Comparison of ENCODE assay signal across 9 cellular contexts in the genomic region with DNA sequence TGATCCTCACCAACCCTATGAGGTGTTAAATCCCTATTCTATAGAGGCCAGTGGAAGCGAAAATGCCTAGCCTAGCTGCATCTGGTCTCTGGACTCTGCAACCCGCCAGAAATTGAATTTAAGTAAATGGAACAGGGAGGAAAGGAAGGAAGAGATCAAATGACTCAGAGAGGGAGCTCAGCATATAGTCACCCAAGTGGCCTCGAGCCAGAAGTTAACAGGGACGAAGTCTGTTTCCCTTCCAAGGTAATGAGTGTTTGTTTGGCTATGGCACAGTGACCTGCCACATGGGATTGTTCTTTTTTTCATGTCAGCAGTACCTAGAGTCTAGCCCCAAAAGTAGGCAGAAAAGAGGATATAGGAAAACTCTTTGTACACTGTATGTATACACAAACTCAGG.
DNase-seq lines count a peak whose midpoint lies in the region; ATAC-seq, FAIRE-seq and TF ChIP-seq lines count a peak whose summit lies in the region.
"Had no signal": no experiment of that assay in that cellular context is flagged by ENCODE, and none has a peak within 500 bp of the region (broad histone marks: within the 10 kb centered on the region; RNA-seq: fewer than 3 reads in every experiment).

No MANE protein-coding gene starts in this region.

- BruUV-seq in GM12878 (replicated peaks; lab: Mats Ljungman, UMichigan): no TSS peak

- H3K9me3 Mint-ChIP-seq in mesothelial cell of epicardium: no peaks in the 10 kb centered on the region
- no peaks in the 10 kb centered on the region for H3K9me3 Mint-ChIP-seq in activated T-cell treated with anti-CD3 and anti-CD28 coated beads, Interleukin-2, amount 50 U/mL, for 72 hours

- RAD21 ChIA-PET in GM12878 (lab: Charles Lee; ENCODE audit: unreplicated experiment): interaction anchor here (0.6 to 1.6 kb wide), 4 partner anchors 28 to 140 kb away, joined by 3 to 5 read pairs (median 4); no protein-coding TSS in a partner anchor

- H3K4me3 ChIP-seq in GM12878: peak overlapping the region; percentile 12; the same call in 1 of the 2 replicates

- H3K9ac ChIP-seq in GM12878 (ENCODE audit: control insufficient read depth, insufficient read depth, low read length): no peak overlapping the region

- intact Hi-C loops in GM12878 (cut with micrococcal nuclease; ENCODE audit: unreplicated experiment): no loop called here

- no peak overlapping the region for H3K27ac ChIP-seq in GM12878 (ENCODE audit: control insufficient read depth, insufficient read depth)

- WGBS in GM12878 (ENCODE audit: insufficient coverage, insufficient replicate concordance, low lambda C conversion rate, missing lambda C conversion rate): 77% methylated on average over 4 of the region's 4 CpGs

- H3K9me3 ChIP-seq in GM12878 (replicated peaks; ENCODE audit: control insufficient read depth, insufficient read depth, low read length): no peaks in the 10 kb centered on the region

- no peak overlapping the region for H3K4me3 Mint-ChIP-seq in mesothelial cell of epicardium
- no peak overlapping the region for H3K4me3 Mint-ChIP-seq in activated T-cell treated with anti-CD3 and anti-CD28 coated beads, Interleukin-2, amount 50 U/mL, for 72 hours

- FAIRE-seq in GM12878 (lab: Jason Lieb, UNC): no peak

- SMC1A ChIA-PET in GM12878 (lab: Charles Lee; ENCODE audit: uncharacterized antibody, unreplicated experiment): interaction anchor here (1.0 to 2.7 kb wide), 7 partner anchors 11 to 141 kb away, joined by 3 to 24 read pairs (median 4); partner anchors contain the start of gene PAK1

- TF ChIP-seq CTCF in GM12878 (IDR thresholded peaks at IDR 0.05 in 2 of 3, conservative IDR thresholded peaks at IDR 0.05 in 1 of 3; ENCODE audit: control insufficient read depth in 2 of 3, extremely low read depth in 1 of 3, insufficient read depth in 1 of 3, low read depth in 3 of 3, low read length in 3 of 3) (no peak), mesothelial cell of epicardium (IDR thresholded peaks at IDR 0.05; ENCODE audit: unreplicated experiment) (no peak)

- H3K4me1 ChIP-seq in GM12878 (ENCODE audit: control insufficient read depth, insufficient read depth, low read length): peaks cover 6% of the 10 kb centered on the region

- peaks cover 0 to 3% of the 10 kb centered on the region in 2 experiments; a peak in 1 of 4 replicates for H3K36me3 ChIP-seq in GM12878 (ENCODE audit: control insufficient read depth in 2 of 2, insufficient read depth in 2 of 2, low read length in 1 of 2)

- peaks cover 35% of the 10 kb centered on the region for H3K4me1 Mint-ChIP-seq in mesothelial cell of epicardium
- H3K4me1 Mint-ChIP-seq in activated T-cell treated with anti-CD3 and anti-CD28 coated beads, Interleukin-2, amount 50 U/mL, for 72 hours (ENCODE audit: low read depth): peaks cover 54% of the 10 kb centered on the region

- no peaks in the 10 kb centered on the region for H3K27me3 ChIP-seq in GM12878 (replicated peaks in 1 of 2; ENCODE audit: control insufficient read depth in 2 of 2, insufficient read depth in 2 of 2, low read length in 1 of 2)

- no peaks in the 10 kb centered on the region for H3K36me3 Mint-ChIP-seq in mesothelial cell of epicardium
- H3K36me3 Mint-ChIP-seq in activated T-cell treated with anti-CD3 and anti-CD28 coated beads, Interleukin-2, amount 50 U/mL, for 72 hours (ENCODE audit: insufficient read depth in 2 of 2): peaks cover 0 to 4% of the 10 kb centered on the region in 2 donors

- no peak for TF ChIP-seq POLR2A in GM12878 (IDR thresholded peaks at IDR 0.05; ENCODE audit: low read depth, low read length)

- H3K27ac Mint-ChIP-seq in mesothelial cell of epicardium: peak overlapping the region; percentile 27
- H3K27ac Mint-ChIP-seq in activated T-cell treated with anti-CD3 and anti-CD28 coated beads, Interleukin-2, amount 50 U/mL, for 72 hours: no peak overlapping the region

- no peak for TF ChIP-seq RAD21 in GM12878 (IDR thresholded peaks at IDR 0.05; ENCODE audit: insufficient read depth, low read depth, low read length)

- in situ Hi-C loops in GM12878 (cut with MboI): no loop called here

- H4K20me1 ChIP-seq in GM12878 (ENCODE audit: control insufficient read depth, insufficient read depth): no peaks in the 10 kb centered on the region; the same call in 1 of the 2 replicates

- H3K27me3 Mint-ChIP-seq in mesothelial cell of epicardium (ENCODE audit: low read depth): no peaks in the 10 kb centered on the region
- no peaks in the 10 kb centered on the region for H3K27me3 Mint-ChIP-seq in activated T-cell treated with anti-CD3 and anti-CD28 coated beads, Interleukin-2, amount 50 U/mL, for 72 hours (ENCODE audit: low read depth)

- no peak for TF ChIP-seq EP300 in GM12878 (IDR thresholded peaks at IDR 0.05; ENCODE audit: borderline replicate concordance in 1 of 2, control insufficient read depth in 1 of 2, low read depth in 2 of 2, low read length in 2 of 2)

- CTCF ChIA-PET in GM12878 (lab: Yijun Ruan, JAX): interaction anchor here (0.8 to 1.7 kb wide), 6 partner anchors 28 to 150 kb away, joined by 3 to 4 read pairs (median 4); no protein-coding TSS in a partner anchor

- DNase-seq in DMS 273 treated with DMSO at 0.1 percent for 48 hours (lab: John Stamatoyannopoulos, UW) (peak; percentile 19), NCI-H1105 (lab: John Stamatoyannopoulos, UW) (peak; percentile 70), GM12878 (ENCODE audit: low read depth, low spot score) (no peak), mesothelial cell of epicardium (ENCODE audit: low spot score in 2 of 2, unreplicated experiment in 2 of 2) (no peak), epidermal melanocyte (ENCODE audit: insufficient read length, low spot score) (no peak), GM19240 (ENCODE audit: insufficient read length, low spot score) (no peak)
- DNase-seq in activated T-cell treated with anti-CD3 and anti-CD28 coated beads, Interleukin-2, amount 50 U/mL, for 72 hours: no peak
- DNase-seq: activated CD4-positive, CD25-positive, alpha-beta regulatory T cell treated with anti-CD3 and anti-CD28 coated beads, Interleukin-2, amount 50 U/mL, for 72 hours had no signal

- H3K79me2 ChIP-seq in GM12878 (ENCODE audit: control insufficient read depth, insufficient read depth, low read length): peaks cover 92% of the 10 kb centered on the region

- H2AFZ ChIP-seq in GM12878 (ENCODE audit: control insufficient read depth, low read depth, low read length): no peak overlapping the region

- POLR2A ChIA-PET in GM12878 (lab: Charles Lee): interaction anchor here (0.6 to 1.2 kb wide), 3 partner anchors 63 to 1583 kb away, joined by 3 to 4 read pairs (median 3); no protein-coding TSS in a partner anchor

- ATAC-seq in GM12878 (no peak), GM21381 (IDR thresholded peaks at IDR 0.05; ENCODE audit: unreplicated experiment) (no peak)
- no peak for ATAC-seq in activated T-cell treated with anti-CD3 and anti-CD28 coated beads, Interleukin-2, amount 50 U/mL, for 72 hours (replicated peaks in 1 of 2)

- H3K4me2 ChIP-seq in GM12878 (ENCODE audit: control insufficient read depth, insufficient read depth): peak overlapping the region; percentile 59

TF ChIP-seq in GM12878, 131 proteins besides CTCF, POLR2A, EP300 and RAD21:
- TF ChIP-seq ETV6 (conservative IDR thresholded peaks at IDR 0.05 in 1 of 2, IDR thresholded peaks at IDR 0.05 in 1 of 2; ENCODE audit: borderline replicate concordance in 1 of 2, low read depth in 1 of 2) (no peak), NRF1 (conservative IDR thresholded peaks at IDR 0.05; ENCODE audit: low read depth, low read length) (no peak), SMARCA5 (IDR thresholded peaks at IDR 0.05) (no peak), MTA3 (IDR thresholded peaks at IDR 0.05; ENCODE audit: borderline replicate concordance, low read length) (no peak), CHD4 (IDR thresholded peaks at IDR 0.05) (no peak)
- TF ChIP-seq, protein P1, sequence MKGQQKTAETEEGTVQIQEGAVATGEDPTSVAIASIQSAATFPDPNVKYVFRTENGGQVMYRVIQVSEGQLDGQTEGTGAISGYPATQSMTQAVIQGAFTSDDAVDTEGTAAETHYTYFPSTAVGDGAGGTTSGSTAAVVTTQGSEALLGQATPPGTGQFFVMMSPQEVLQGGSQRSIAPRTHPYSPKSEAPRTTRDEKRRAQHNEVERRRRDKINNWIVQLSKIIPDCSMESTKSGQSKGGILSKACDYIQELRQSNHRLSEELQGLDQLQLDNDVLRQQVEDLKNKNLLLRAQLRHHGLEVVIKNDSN (IDR thresholded peaks at IDR 0.05; ENCODE audit: borderline replicate concordance, extremely low read length, insufficient read depth, low read depth, low read length): no peak

Comparison
In these comparisons a context has a peak if more than half of its experiments do, and no peak if none do; other contexts are left out.
1. DNase-seq: peak in DMS 273 treated with DMSO at 0.1 percent for 48 hours (single experiment) and NCI-H1105 (single experiment); none in GM12878 (single experiment), mesothelial cell of epicardium (0 of 2), epidermal melanocyte (single experiment), activated T-cell treated with anti-CD3 and anti-CD28 coated beads, Interleukin-2, amount 50 U/mL, for 72 hours (0 of 2) and GM19240 (single experiment).